14 cellular contexts compared by ENCODE assay signal in the genomic region with DNA sequence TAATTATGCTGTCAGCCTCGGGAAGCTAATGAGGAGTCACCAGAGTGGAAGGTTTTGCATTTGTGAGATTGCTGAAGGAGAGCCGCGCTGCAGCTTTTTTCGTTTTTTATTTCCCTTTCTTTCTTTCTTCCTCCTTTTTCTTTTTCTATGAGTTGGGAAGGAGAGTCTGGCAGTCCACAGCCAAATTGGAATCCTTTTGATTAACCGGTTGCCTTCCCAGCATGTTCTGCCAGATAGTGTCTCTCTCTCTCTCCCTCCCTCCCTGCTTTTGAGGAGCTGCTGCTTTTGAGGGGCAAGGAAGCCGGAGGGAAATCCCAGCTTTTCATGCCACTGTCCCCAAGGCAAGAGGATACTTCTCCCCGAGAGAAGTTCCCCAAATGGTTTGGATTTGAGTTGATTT.
DNase-seq lines count a peak whose midpoint lies in the region; ATAC-seq and TF ChIP-seq lines count a peak whose summit lies in the region.
"Had no signal": no experiment of that assay in that cellular context is flagged by ENCODE, and none has a peak within 500 bp of the region (broad histone marks: within the 10 kb centered on the region; RNA-seq: fewer than 3 reads in every experiment).

No MANE protein-coding gene starts in this region.

- DNase-seq in NCI-H2171 treated with DMSO at 0.1 percent for 48 hours (lab: John Stamatoyannopoulos, UW) (peak; percentile 52), NCI-H2171 (lab: John Stamatoyannopoulos, UW) (no peak), mesendoderm (no peak), DMS114 treated with DMSO at 0.1 percent for 48 hours (lab: John Stamatoyannopoulos, UW; ENCODE audit: unreplicated experiment) (no peak)
- DNase-seq in activated CD4-positive, alpha-beta T cell treated with anti-CD3 and anti-CD28 coated beads for 4 hours, result no peak
- DNase-seq: 8988T; activated naive CD4-positive, alpha-beta T cell; dermis blood vessel endothelial cell; DMS79; NCI-H526 treated with DMSO at 0.1 percent for 48 hours had no signal

- peak overlapping the region; percentile 76 to 88 (median 80) for H3K4me3 Mint-ChIP-seq in brain
- H3K4me3 Mint-ChIP-seq: stimulated activated memory B cell treated with anti-CD40 and anti-IgM and Interleukin-4, amounts not matched to agents 10 μg/mL and 1 μg/mL and 100 μg/mL, for 72 hours had no signal

- H3K27ac ChIP-seq in mesendoderm (ENCODE audit: low read depth, low read length), result peak overlapping the region; percentile 49
- no peak overlapping the region for H3K27ac ChIP-seq in stomach smooth muscle (ENCODE audit: low read length)

- peak overlapping the region; percentile 6 for H3K4ac ChIP-seq in mesendoderm (ENCODE audit: low read depth, low read length)

- H2BK120ac ChIP-seq in mesendoderm (ENCODE audit: low read depth, low read length), result no peak overlapping the region

- no peaks in the 10 kb centered on the region for H3K36me3 ChIP-seq in mesendoderm (ENCODE audit: control insufficient read depth, insufficient read depth, low read length)
- no peaks in the 10 kb centered on the region for H3K36me3 ChIP-seq in stomach smooth muscle (ENCODE audit: control insufficient read depth in 2 of 2, insufficient read depth in 2 of 2, low read length in 2 of 2)

- H3K27me3 ChIP-seq in mesendoderm (ENCODE audit: insufficient read depth, low read length, poor library complexity) (no peaks in the 10 kb centered on the region), stomach smooth muscle (ENCODE audit: control insufficient read depth in 1 of 2, insufficient read depth in 2 of 2, low read length in 2 of 2) (peaks cover 0 to 2% of the 10 kb centered on the region in 2 donors)

- H3K9me3 Mint-ChIP-seq in brain, result no peaks in the 10 kb centered on the region
- H3K9me3 Mint-ChIP-seq: stimulated activated memory B cell treated with anti-CD40 and anti-IgM and Interleukin-4, amounts not matched to agents 10 μg/mL and 1 μg/mL and 100 μg/mL, for 72 hours had no signal

- H3K4me2 ChIP-seq in mesendoderm (ENCODE audit: low read length), result peak overlapping the region; percentile 6

- peak overlapping the region; percentile 92 for H3K18ac ChIP-seq in mesendoderm (ENCODE audit: low read length)

- peak overlapping the region; percentile 54 for H2BK5ac ChIP-seq in mesendoderm (ENCODE audit: low read length)

- no peaks in the 10 kb centered on the region for H3K36me3 Mint-ChIP-seq in brain
- H3K36me3 Mint-ChIP-seq: stimulated activated memory B cell treated with anti-CD40 and anti-IgM and Interleukin-4, amounts not matched to agents 10 μg/mL and 1 μg/mL and 100 μg/mL, for 72 hours had no signal

- H3K9ac ChIP-seq in mesendoderm (ENCODE audit: low read length) (peak overlapping the region; percentile 53), stomach smooth muscle (ENCODE audit: low read length in 2 of 2) (peak overlapping the region in 1 of 2 donors; percentile 11)

- no CpG with 5 or more reads among the region's 7 CpGs for WGBS in mesendoderm (ENCODE audit: extremely low coverage, insufficient coverage, low lambda C conversion rate)

- H3K79me1 ChIP-seq in mesendoderm (ENCODE audit: low read length), result no peaks in the 10 kb centered on the region

- no peak for ATAC-seq in GM18861 (IDR thresholded peaks at IDR 0.05; ENCODE audit: unreplicated experiment)
- ATAC-seq: stimulated activated memory B cell treated with anti-CD40 and anti-IgM and Interleukin-4, amounts not matched to agents 10 μg/mL and 1 μg/mL and 100 μg/mL, for 72 hours had no signal

- peaks cover 3% of the 10 kb centered on the region for H3K4me1 ChIP-seq in mesendoderm (ENCODE audit: control insufficient read depth, low read depth, low read length)
- H3K4me1 ChIP-seq in stomach smooth muscle (ENCODE audit: control insufficient read depth, insufficient read depth, low read length), result peaks cover 5% of the 10 kb centered on the region

- H3K56ac ChIP-seq in mesendoderm (ENCODE audit: low read length), result peak overlapping the region; percentile 61

- no peaks in the 10 kb centered on the region for H3K79me2 ChIP-seq in mesendoderm (ENCODE audit: control insufficient read depth, insufficient read depth, low read length)

- H3K27ac Mint-ChIP-seq in brain, result peak overlapping the region; percentile 53 to 92 (median 80)
- H3K27ac Mint-ChIP-seq: stimulated activated memory B cell treated with anti-CD40 and anti-IgM and Interleukin-4, amounts not matched to agents 10 μg/mL and 1 μg/mL and 100 μg/mL, for 72 hours had no signal

- no peak for TF ChIP-seq CTCF in brain (conservative IDR thresholded peaks at IDR 0.05)

- H3K23ac ChIP-seq in mesendoderm (ENCODE audit: low read length), result no peak overlapping the region

- H3K9me3 ChIP-seq in stomach smooth muscle (ENCODE audit: control insufficient read depth in 2 of 2, low read length in 2 of 2), result no peaks in the 10 kb centered on the region

- H3K4me1 Mint-ChIP-seq in brain, result peaks cover 71% of the 10 kb centered on the region
- H3K4me1 Mint-ChIP-seq: stimulated activated memory B cell treated with anti-CD40 and anti-IgM and Interleukin-4, amounts not matched to agents 10 μg/mL and 1 μg/mL and 100 μg/mL, for 72 hours had no signal

- H3K27me3 Mint-ChIP-seq in brain, result no peaks in the 10 kb centered on the region

- H3K4me3 ChIP-seq in mesendoderm (ENCODE audit: low read length), result no peak overlapping the region
- H3K4me3 ChIP-seq in stomach smooth muscle (ENCODE audit: low read length in 2 of 2), result peak overlapping the region; percentile 47 to 58

- no peak overlapping the region for H2AK5ac ChIP-seq in mesendoderm (ENCODE audit: low read length)

- no peak overlapping the region for H2BK15ac ChIP-seq in mesendoderm (replicated peaks; ENCODE audit: low read depth)

- no peak overlapping the region for H4K8ac ChIP-seq in mesendoderm (ENCODE audit: low read depth, low read length)

- H4K5ac ChIP-seq in mesendoderm (ENCODE audit: low read length), result no peak overlapping the region
